Comparison of ENCODE assay signal across 8 cellular contexts in genomic region chr5:100647461-100648230, GRCh38.
DNase-seq lines count a peak whose midpoint lies in the region; ATAC-seq lines count a peak whose summit lies in the region.

No MANE protein-coding gene starts in this region.

- no peaks in the 10 kb centered on the region for H3K27me3 ChIP-seq in endocrine pancreas (ENCODE audit: control insufficient read depth, insufficient read depth, low read length)

- peak; percentile 82 for ATAC-seq in HG02642 (IDR thresholded peaks at IDR 0.05; ENCODE audit: poor library complexity, unreplicated experiment)

- no peaks in the 10 kb centered on the region for H3K9me3 ChIP-seq in endocrine pancreas (ENCODE audit: control insufficient read depth, low read length)

- H3K4me3 ChIP-seq in endocrine pancreas (ENCODE audit: control insufficient read depth, insufficient read depth, low read length): peak overlapping the region; percentile 46

- H3K36me3 ChIP-seq in endocrine pancreas (ENCODE audit: control insufficient read depth, insufficient read depth, low read length): no peaks in the 10 kb centered on the region

- DNase-seq in activated CD4-positive, alpha-beta T cell treated with anti-CD3 and anti-CD28 coated beads, Interleukin-2, amount 50 U/mL, for 1 hour: peak; percentile 7
- DNase-seq in activated CD4-positive, alpha-beta T cell treated with anti-CD3 and anti-CD28 coated beads for 4 hours: no peak
- DNase-seq in NCI-H345 treated with DMSO at 0.1 percent for 48 hours (lab: John Stamatoyannopoulos, UW; ENCODE audit: unreplicated experiment): peak; percentile 34
- DNase-seq in putamen (ENCODE audit: low spot score): peak; percentile 0
- DNase-seq in iPS-NIHi7 (ENCODE audit: extremely low spot score): no peak
- no peak for DNase-seq in 8988T

- H3K9ac ChIP-seq in endocrine pancreas (ENCODE audit: control insufficient read depth, insufficient read depth, low read length): no peak overlapping the region

- H3K4me1 ChIP-seq in endocrine pancreas (ENCODE audit: control insufficient read depth, insufficient read depth, low read length): no peaks in the 10 kb centered on the region

Comparison
In these comparisons a context has a peak if more than half of its experiments do, and no peak if none do; other contexts are left out.
1. DNase-seq: peak in activated CD4-positive, alpha-beta T cell treated with anti-CD3 and anti-CD28 coated beads, Interleukin-2, amount 50 U/mL, for 1 hour (single experiment), NCI-H345 treated with DMSO at 0.1 percent for 48 hours (single experiment) and putamen (single experiment); none in activated CD4-positive, alpha-beta T cell treated with anti-CD3 and anti-CD28 coated beads for 4 hours (0 of 2), iPS-NIHi7 (single experiment) and 8988T (single experiment).